Comparison of ENCODE assay signal across 1 cellular context in genomic region chr22:44734801-44735517, GRCh38.
TF ChIP-seq lines count a peak whose summit lies in the region.

No MANE protein-coding gene starts in this region.

TF ChIP-seq in H1, 55 proteins besides CTCF, POLR2A, EP300 and RAD21:
- TF ChIP-seq POU5F1 (IDR thresholded peaks at IDR 0.05; ENCODE audit: low read depth, low read length): no peak
- no peak for TF ChIP-seq CTBP2 (IDR thresholded peaks at IDR 0.05; ENCODE audit: borderline replicate concordance, insufficient read depth, insufficient read length, low read length)
- no peak for TF ChIP-seq ASH2L (IDR thresholded peaks at IDR 0.05; ENCODE audit: low read length)
- TF ChIP-seq KDM4A (IDR thresholded peaks at IDR 0.05; ENCODE audit: low read depth, low read length, severe bottlenecking): no peak
- TF ChIP-seq TAF1 (IDR thresholded peaks at IDR 0.05; ENCODE audit: low read depth, low read length): no peak
- no peak for TF ChIP-seq JUND (IDR thresholded peaks at IDR 0.05; ENCODE audit: low read length)
- TF ChIP-seq HDAC2 (IDR thresholded peaks at IDR 0.05; ENCODE audit: borderline replicate concordance in 1 of 2, low read depth in 2 of 2, low read length in 2 of 2): no peak
- no peak for TF ChIP-seq BCL11A (IDR thresholded peaks at IDR 0.05; ENCODE audit: low read depth in 2 of 2, low read length in 2 of 2)
